1 cellular context compared by ENCODE assay signal in genomic region chr6:88248709-88249321, GRCh38.
TF ChIP-seq lines count a peak whose summit lies in the region.

No MANE protein-coding gene starts in this region.

TF ChIP-seq in K562, 482 proteins besides CTCF, POLR2A, EP300 and RAD21 (continued from another document):
- TF ChIP-seq, protein P1, sequence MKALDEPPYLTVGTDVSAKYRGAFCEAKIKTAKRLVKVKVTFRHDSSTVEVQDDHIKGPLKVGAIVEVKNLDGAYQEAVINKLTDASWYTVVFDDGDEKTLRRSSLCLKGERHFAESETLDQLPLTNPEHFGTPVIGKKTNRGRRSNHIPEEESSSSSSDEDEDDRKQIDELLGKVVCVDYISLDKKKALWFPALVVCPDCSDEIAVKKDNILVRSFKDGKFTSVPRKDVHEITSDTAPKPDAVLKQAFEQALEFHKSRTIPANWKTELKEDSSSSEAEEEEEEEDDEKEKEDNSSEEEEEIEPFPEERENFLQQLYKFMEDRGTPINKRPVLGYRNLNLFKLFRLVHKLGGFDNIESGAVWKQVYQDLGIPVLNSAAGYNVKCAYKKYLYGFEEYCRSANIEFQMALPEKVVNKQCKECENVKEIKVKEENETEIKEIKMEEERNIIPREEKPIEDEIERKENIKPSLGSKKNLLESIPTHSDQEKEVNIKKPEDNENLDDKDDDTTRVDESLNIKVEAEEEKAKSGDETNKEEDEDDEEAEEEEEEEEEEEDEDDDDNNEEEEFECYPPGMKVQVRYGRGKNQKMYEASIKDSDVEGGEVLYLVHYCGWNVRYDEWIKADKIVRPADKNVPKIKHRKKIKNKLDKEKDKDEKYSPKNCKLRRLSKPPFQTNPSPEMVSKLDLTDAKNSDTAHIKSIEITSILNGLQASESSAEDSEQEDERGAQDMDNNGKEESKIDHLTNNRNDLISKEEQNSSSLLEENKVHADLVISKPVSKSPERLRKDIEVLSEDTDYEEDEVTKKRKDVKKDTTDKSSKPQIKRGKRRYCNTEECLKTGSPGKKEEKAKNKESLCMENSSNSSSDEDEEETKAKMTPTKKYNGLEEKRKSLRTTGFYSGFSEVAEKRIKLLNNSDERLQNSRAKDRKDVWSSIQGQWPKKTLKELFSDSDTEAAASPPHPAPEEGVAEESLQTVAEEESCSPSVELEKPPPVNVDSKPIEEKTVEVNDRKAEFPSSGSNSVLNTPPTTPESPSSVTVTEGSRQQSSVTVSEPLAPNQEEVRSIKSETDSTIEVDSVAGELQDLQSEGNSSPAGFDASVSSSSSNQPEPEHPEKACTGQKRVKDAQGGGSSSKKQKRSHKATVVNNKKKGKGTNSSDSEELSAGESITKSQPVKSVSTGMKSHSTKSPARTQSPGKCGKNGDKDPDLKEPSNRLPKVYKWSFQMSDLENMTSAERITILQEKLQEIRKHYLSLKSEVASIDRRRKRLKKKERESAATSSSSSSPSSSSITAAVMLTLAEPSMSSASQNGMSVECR (CRISPR knock-in tag; IDR thresholded peaks at IDR 0.05) = no peak
- peak; percentile 89 for TF ChIP-seq ZNF316 (IDR thresholded peaks at IDR 0.05)
- no peak for TF ChIP-seq BCLAF1 (IDR thresholded peaks at IDR 0.05; ENCODE audit: borderline replicate concordance in 1 of 2, control insufficient read depth in 1 of 2, low read depth in 2 of 2, low read length in 1 of 2)
- TF ChIP-seq, protein P2, sequence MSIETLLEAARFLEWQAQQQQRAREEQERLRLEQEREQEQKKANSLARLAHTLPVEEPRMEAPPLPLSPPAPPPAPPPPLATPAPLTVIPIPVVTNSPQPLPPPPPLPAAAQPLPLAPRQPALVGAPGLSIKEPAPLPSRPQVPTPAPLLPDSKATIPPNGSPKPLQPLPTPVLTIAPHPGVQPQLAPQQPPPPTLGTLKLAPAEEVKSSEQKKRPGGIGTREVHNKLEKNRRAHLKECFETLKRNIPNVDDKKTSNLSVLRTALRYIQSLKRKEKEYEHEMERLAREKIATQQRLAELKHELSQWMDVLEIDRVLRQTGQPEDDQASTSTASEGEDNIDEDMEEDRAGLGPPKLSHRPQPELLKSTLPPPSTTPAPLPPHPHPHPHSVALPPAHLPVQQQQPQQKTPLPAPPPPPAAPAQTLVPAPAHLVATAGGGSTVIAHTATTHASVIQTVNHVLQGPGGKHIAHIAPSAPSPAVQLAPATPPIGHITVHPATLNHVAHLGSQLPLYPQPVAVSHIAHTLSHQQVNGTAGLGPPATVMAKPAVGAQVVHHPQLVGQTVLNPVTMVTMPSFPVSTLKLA (conservative IDR thresholded peaks at IDR 0.05) = no peak
- TF ChIP-seq MAFF (IDR thresholded peaks at IDR 0.05; ENCODE audit: low read length) = peak; percentile 68
- TF ChIP-seq, protein P3, sequence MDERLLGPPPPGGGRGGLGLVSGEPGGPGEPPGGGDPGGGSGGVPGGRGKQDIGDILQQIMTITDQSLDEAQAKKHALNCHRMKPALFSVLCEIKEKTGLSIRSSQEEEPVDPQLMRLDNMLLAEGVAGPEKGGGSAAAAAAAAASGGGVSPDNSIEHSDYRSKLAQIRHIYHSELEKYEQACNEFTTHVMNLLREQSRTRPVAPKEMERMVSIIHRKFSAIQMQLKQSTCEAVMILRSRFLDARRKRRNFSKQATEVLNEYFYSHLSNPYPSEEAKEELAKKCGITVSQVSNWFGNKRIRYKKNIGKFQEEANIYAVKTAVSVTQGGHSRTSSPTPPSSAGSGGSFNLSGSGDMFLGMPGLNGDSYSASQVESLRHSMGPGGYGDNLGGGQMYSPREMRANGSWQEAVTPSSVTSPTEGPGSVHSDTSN (CRISPR knock-in tag; IDR thresholded peaks at IDR 0.05; ENCODE audit: low read depth) = peak; percentile 31; the same call in 1 of the 2 replicates
- TF ChIP-seq, protein P3 (tag; conservative IDR thresholded peaks at IDR 0.05; ENCODE audit: low read depth) = peak; percentile 47
- no peak for TF ChIP-seq RB1 (IDR thresholded peaks at IDR 0.05; ENCODE audit: low read depth)
- TF ChIP-seq TEAD4 (IDR thresholded peaks at IDR 0.05; ENCODE audit: low read length) = peak; percentile 70
- TF ChIP-seq TEAD4 (CRISPR knock-in tag; IDR thresholded peaks at IDR 0.05; ENCODE audit: borderline replicate concordance) = no peak
- TF ChIP-seq JUNB (CRISPR knock-in tag; conservative IDR thresholded peaks at IDR 0.05) = no peak
- TF ChIP-seq MEIS2 (IDR thresholded peaks at IDR 0.05; ENCODE audit: partially characterized antibody) = peak; percentile 50
- no peak for TF ChIP-seq GABPB1 (CRISPR knock-in tag; IDR thresholded peaks at IDR 0.05)
- peak; percentile 64 for TF ChIP-seq FOSL1 (tag; conservative IDR thresholded peaks at IDR 0.05)
